Comparison of ENCODE assay signal across 29 cellular contexts in the genomic region with DNA sequence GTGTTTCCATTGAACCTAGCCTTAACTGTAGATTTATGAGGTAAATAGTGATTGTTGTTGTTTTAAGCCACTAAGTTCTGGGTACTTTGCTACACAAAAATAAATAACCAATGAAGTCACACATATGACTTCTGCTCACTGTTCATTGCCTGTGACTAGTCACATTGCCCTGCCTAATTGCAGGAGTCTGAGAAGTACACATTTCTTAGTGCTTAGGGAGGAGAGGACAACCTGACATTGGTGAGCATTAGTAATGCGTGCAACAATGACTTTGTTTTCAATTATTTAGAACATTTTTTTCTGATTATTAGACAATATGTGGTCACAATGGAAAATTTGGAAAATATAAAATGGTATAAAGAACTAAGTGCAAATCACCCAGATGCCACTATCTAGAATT.
"Had no signal": no experiment of that assay in that cellular context is flagged by ENCODE, and none has a peak within 500 bp of the region (broad histone marks: within the 10 kb centered on the region; RNA-seq: fewer than 3 reads in every experiment).

No MANE protein-coding gene starts in this region.

- H3K4me1 Mint-ChIP-seq: activated B cell treated with CpG ODN at 0.5 μM for 24 hours; central memory CD8-positive, alpha-beta T cell; T-helper 17 cell had no signal

- H3K4me3 ChIP-seq: esophagus muscularis mucosa had no signal

- H3K27me3 Mint-ChIP-seq: activated B cell treated with CpG ODN at 0.5 μM for 24 hours; activated CD8-positive, alpha-beta T cell treated with anti-CD3 and anti-CD28 coated beads for 36 hours; activated naive CD8-positive, alpha-beta T cell; central memory CD8-positive, alpha-beta T cell; T-helper 17 cell had no signal

- H3K27me3 ChIP-seq: brain microvascular endothelial cell, esophagus muscularis mucosa had no signal

- H3K27ac ChIP-seq: esophagus muscularis mucosa, VCaP had no signal

- ATAC-seq: activated CD4-positive, CD25-positive, alpha-beta regulatory T cell treated with anti-CD3 and anti-CD28 coated beads, Interleukin-2, amount 50 U/mL, for 24 hours; activated CD8-positive, alpha-beta T cell treated with anti-CD3 and anti-CD28 coated beads for 36 hours; activated T-cell treated with anti-CD3 and anti-CD28 coated beads, Interleukin-2, amount 50 U/mL, for 4 hours; activated T-helper 17 cell treated with anti-CD3 and anti-CD28 coated beads, Interleukin-2, amount 50 U/mL, for 72 hours; effector memory CD8-positive, alpha-beta T cell; T-helper 17 cell had no signal

- H3K4me3 Mint-ChIP-seq: activated B cell treated with CpG ODN at 0.5 μM for 24 hours; activated CD8-positive, alpha-beta T cell treated with anti-CD3 and anti-CD28 coated beads for 36 hours; activated naive CD8-positive, alpha-beta T cell; activated T-cell treated with anti-CD3 and anti-CD28 coated beads, Interleukin-2, amount 50 U/mL, for 4 hours; activated T-helper 17 cell treated with anti-CD3 and anti-CD28 coated beads, Interleukin-2, amount 50 U/mL, for 72 hours; central memory CD8-positive, alpha-beta T cell; effector memory CD8-positive, alpha-beta T cell; T-helper 17 cell had no signal

- H3K36me3 ChIP-seq: brain microvascular endothelial cell, esophagus muscularis mucosa had no signal

- H3K27ac Mint-ChIP-seq: activated B cell treated with CpG ODN at 0.5 μM for 24 hours; activated CD8-positive, alpha-beta T cell treated with anti-CD3 and anti-CD28 coated beads for 36 hours; activated naive CD8-positive, alpha-beta T cell; activated T-helper 17 cell treated with anti-CD3 and anti-CD28 coated beads, Interleukin-2, amount 50 U/mL, for 72 hours; effector memory CD8-positive, alpha-beta T cell; T-helper 17 cell had no signal

- DNase-seq: activated B cell treated with CpG ODN at 0.5 μM for 24 hours; activated CD4-positive, alpha-beta T cell treated with anti-CD3 and anti-CD28 coated beads for 48 hours; activated CD4-positive, alpha-beta T cell treated with anti-CD3 and anti-CD28 coated beads, Interleukin-2, amount 50 U/mL, for 1 hour; activated CD4-positive, alpha-beta T cell treated with anti-CD3 and anti-CD28 coated beads, Interleukin-2, amount 50 U/mL, for 48 hours; activated CD8-positive, alpha-beta memory T cell treated with anti-CD3 and anti-CD28 coated beads for 24 hours; activated CD8-positive, alpha-beta T cell treated with anti-CD3 and anti-CD28 coated beads for 36 hours; activated effector memory CD4-positive, alpha-beta T cell treated with Interleukin-2 at 50 U/mL for 16 hours; activated gamma-delta T cell treated with Interleukin-2 at 50 U/mL for 16 hours; activated naive CD4-positive, alpha-beta T cell treated with anti-CD3 and anti-CD28 coated beads, Interleukin-2, amount 50 U/mL, for 16 hours; activated naive CD4-positive, alpha-beta T cell treated with Interleukin-2 at 50 U/mL for 16 hours; activated T-cell treated with anti-CD3 and anti-CD28 coated beads, Interleukin-2, amount 50 U/mL, for 4 hours; amniotic stem cell; anterior cingulate cortex; brain microvascular endothelial cell; cortex of kidney; dermis blood vessel endothelial cell; effector CD4-positive, alpha-beta T cell; effector memory CD8-positive, alpha-beta T cell; erythroblast; foreskin fibroblast; head of caudate nucleus; hippocampal formation; T-helper 17 cell had no signal

- H3K4me1 ChIP-seq: esophagus muscularis mucosa had no signal
